In the genomic region with DNA sequence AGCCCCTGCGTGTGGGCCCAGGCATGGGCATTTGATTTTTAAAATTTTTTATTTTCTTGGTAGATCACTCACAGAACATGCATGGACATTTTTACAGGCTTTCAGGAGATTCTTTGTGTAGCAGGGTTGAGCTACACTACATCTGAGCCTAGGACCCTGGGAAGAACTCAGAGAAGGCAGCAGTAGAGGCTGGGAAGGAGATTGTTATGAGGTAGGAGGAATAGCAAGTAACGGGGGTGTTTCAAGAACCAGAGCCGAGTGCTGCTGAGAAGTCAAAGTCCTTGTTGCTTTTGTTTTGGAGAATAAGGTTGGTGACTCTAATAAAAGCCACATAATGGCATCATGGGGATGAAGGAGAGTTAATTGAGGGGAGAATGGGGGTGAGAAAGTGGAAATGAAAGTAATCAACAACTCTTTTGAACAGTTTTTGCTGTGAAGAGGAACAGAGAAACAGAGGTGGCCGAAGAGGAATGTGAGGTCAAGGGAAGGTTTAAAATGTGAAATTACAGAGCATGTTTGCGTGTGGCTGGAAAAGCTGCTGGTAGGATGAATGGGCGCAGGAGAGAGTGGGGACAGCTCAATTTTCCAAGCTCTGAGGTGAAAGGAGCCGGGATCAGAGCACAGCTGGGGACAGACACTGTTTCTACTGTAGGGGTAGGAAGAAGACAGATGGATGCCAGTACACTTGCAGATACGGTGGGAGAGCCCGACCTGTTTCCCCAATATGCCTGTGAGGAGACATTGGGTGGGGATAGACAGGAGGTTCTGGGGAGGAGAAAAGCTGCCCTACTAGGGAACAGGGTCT, we compare ENCODE assay signal across 1 cellular context.
TF ChIP-seq lines count a peak whose summit lies in the region.

No MANE protein-coding gene starts in this region.

TF ChIP-seq in GM12878, 131 proteins besides CTCF, POLR2A, EP300 and RAD21 (continued from another document and continues in another):
- TF ChIP-seq, protein P1, sequence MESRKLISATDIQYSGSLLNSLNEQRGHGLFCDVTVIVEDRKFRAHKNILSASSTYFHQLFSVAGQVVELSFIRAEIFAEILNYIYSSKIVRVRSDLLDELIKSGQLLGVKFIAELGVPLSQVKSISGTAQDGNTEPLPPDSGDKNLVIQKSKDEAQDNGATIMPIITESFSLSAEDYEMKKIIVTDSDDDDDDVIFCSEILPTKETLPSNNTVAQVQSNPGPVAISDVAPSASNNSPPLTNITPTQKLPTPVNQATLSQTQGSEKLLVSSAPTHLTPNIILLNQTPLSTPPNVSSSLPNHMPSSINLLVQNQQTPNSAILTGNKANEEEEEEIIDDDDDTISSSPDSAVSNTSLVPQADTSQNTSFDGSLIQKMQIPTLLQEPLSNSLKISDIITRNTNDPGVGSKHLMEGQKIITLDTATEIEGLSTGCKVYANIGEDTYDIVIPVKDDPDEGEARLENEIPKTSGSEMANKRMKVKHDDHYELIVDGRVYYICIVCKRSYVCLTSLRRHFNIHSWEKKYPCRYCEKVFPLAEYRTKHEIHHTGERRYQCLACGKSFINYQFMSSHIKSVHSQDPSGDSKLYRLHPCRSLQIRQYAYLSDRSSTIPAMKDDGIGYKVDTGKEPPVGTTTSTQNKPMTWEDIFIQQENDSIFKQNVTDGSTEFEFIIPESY (IDR thresholded peaks at IDR 0.05), result no peak
- TF ChIP-seq CBX3 (IDR thresholded peaks at IDR 0.05; ENCODE audit: borderline replicate concordance, low read depth), result no peak
- peak; percentile 92 for TF ChIP-seq SPI1 (IDR thresholded peaks at IDR 0.05; ENCODE audit: borderline replicate concordance, insufficient read depth, low read depth, low read length)
- peak; percentile 99 for TF ChIP-seq IKZF2 (IDR thresholded peaks at IDR 0.05)
- peak; percentile 50 for TF ChIP-seq SP1 (IDR thresholded peaks at IDR 0.05; ENCODE audit: low read depth, low read length)
- TF ChIP-seq SIX5 (IDR thresholded peaks at IDR 0.05; ENCODE audit: low read depth, low read length, severe bottlenecking), result no peak
- TF ChIP-seq TCF7 (IDR thresholded peaks at IDR 0.05; ENCODE audit: borderline replicate concordance), result no peak
- no peak; the same call in 1 of the 2 replicates for TF ChIP-seq HDGF (IDR thresholded peaks at IDR 0.05)
- TF ChIP-seq PAX8 (IDR thresholded peaks at IDR 0.05), result no peak
- TF ChIP-seq, protein P2, sequence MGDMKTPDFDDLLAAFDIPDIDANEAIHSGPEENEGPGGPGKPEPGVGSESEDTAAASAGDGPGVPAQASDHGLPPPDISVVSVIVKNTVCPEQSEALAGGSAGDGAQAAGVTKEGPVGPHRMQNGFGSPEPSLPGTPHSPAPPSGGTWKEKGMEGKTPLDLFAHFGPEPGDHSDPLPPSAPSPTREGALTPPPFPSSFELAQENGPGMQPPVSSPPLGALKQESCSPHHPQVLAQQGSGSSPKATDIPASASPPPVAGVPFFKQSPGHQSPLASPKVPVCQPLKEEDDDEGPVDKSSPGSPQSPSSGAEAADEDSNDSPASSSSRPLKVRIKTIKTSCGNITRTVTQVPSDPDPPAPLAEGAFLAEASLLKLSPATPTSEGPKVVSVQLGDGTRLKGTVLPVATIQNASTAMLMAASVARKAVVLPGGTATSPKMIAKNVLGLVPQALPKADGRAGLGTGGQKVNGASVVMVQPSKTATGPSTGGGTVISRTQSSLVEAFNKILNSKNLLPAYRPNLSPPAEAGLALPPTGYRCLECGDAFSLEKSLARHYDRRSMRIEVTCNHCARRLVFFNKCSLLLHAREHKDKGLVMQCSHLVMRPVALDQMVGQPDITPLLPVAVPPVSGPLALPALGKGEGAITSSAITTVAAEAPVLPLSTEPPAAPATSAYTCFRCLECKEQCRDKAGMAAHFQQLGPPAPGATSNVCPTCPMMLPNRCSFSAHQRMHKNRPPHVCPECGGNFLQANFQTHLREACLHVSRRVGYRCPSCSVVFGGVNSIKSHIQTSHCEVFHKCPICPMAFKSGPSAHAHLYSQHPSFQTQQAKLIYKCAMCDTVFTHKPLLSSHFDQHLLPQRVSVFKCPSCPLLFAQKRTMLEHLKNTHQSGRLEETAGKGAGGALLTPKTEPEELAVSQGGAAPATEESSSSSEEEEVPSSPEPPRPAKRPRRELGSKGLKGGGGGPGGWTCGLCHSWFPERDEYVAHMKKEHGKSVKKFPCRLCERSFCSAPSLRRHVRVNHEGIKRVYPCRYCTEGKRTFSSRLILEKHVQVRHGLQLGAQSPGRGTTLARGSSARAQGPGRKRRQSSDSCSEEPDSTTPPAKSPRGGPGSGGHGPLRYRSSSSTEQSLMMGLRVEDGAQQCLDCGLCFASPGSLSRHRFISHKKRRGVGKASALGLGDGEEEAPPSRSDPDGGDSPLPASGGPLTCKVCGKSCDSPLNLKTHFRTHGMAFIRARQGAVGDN (IDR thresholded peaks at IDR 0.05), result peak; percentile 32
- TF ChIP-seq SREBF1 (IDR thresholded peaks at IDR 0.05; ENCODE audit: low read length), result no peak
- no peak for TF ChIP-seq RCOR1 (conservative IDR thresholded peaks at IDR 0.05; ENCODE audit: low read depth, low read length)
- TF ChIP-seq DPF2 (IDR thresholded peaks at IDR 0.05), result peak; percentile 96
- TF ChIP-seq, protein P3, sequence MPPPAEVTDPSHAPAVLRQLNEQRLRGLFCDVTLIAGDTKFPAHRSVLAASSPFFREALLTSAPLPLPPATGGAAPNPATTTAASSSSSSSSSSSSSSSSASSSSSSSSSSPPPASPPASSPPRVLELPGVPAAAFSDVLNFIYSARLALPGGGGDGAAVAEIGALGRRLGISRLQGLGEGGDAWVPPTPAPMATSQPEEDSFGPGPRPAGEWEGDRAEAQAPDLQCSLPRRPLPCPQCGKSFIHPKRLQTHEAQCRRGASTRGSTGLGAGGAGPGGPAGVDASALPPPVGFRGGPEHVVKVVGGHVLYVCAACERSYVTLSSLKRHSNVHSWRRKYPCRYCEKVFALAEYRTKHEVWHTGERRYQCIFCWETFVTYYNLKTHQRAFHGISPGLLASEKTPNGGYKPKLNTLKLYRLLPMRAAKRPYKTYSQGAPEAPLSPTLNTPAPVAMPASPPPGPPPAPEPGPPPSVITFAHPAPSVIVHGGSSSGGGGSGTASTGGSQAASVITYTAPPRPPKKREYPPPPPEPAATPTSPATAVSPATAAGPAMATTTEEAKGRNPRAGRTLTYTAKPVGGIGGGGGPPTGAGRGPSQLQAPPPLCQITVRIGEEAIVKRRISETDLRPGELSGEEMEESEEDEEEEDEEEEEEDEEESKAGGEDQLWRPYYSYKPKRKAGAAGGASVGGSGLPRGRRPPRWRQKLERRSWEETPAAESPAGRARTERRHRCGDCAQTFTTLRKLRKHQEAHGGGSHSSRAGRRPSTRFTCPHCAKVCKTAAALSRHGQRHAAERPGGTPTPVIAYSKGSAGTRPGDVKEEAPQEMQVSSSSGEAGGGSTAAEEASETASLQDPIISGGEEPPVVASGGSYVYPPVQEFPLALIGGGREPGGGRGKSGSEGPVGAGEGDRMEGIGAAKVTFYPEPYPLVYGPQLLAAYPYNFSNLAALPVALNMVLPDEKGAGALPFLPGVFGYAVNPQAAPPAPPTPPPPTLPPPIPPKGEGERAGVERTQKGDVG (CRISPR knock-in tag; IDR thresholded peaks at IDR 0.05), result no peak
- TF ChIP-seq BCL11A (IDR thresholded peaks at IDR 0.05; ENCODE audit: low read depth, low read length), result peak; percentile 93
- no peak for TF ChIP-seq NR2C1 (IDR thresholded peaks at IDR 0.05)
- TF ChIP-seq NR2C2 (IDR thresholded peaks at IDR 0.05; ENCODE audit: borderline replicate concordance, control insufficient read depth, insufficient read length, low read depth), result no peak
- TF ChIP-seq, protein P4, sequence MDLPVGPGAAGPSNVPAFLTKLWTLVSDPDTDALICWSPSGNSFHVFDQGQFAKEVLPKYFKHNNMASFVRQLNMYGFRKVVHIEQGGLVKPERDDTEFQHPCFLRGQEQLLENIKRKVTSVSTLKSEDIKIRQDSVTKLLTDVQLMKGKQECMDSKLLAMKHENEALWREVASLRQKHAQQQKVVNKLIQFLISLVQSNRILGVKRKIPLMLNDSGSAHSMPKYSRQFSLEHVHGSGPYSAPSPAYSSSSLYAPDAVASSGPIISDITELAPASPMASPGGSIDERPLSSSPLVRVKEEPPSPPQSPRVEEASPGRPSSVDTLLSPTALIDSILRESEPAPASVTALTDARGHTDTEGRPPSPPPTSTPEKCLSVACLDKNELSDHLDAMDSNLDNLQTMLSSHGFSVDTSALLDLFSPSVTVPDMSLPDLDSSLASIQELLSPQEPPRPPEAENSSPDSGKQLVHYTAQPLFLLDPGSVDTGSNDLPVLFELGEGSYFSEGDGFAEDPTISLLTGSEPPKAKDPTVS (IDR thresholded peaks at IDR 0.05; ENCODE audit: low read depth, low read length), result no peak
- peak; percentile 85 for TF ChIP-seq EED (IDR thresholded peaks at IDR 0.05; ENCODE audit: low read depth)
- TF ChIP-seq LARP7 (IDR thresholded peaks at IDR 0.05), result no peak; the same call in 1 of the 2 replicates
- TF ChIP-seq, protein P5, sequence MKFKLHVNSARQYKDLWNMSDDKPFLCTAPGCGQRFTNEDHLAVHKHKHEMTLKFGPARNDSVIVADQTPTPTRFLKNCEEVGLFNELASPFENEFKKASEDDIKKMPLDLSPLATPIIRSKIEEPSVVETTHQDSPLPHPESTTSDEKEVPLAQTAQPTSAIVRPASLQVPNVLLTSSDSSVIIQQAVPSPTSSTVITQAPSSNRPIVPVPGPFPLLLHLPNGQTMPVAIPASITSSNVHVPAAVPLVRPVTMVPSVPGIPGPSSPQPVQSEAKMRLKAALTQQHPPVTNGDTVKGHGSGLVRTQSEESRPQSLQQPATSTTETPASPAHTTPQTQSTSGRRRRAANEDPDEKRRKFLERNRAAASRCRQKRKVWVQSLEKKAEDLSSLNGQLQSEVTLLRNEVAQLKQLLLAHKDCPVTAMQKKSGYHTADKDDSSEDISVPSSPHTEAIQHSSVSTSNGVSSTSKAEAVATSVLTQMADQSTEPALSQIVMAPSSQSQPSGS (IDR thresholded peaks at IDR 0.05; ENCODE audit: low read length), result no peak
- TF ChIP-seq ZNF217 (IDR thresholded peaks at IDR 0.05), result no peak; the same call in 1 of the 2 replicates
- TF ChIP-seq HCFC1 (IDR thresholded peaks at IDR 0.05; ENCODE audit: low read length), result no peak
- TF ChIP-seq, protein P6, sequence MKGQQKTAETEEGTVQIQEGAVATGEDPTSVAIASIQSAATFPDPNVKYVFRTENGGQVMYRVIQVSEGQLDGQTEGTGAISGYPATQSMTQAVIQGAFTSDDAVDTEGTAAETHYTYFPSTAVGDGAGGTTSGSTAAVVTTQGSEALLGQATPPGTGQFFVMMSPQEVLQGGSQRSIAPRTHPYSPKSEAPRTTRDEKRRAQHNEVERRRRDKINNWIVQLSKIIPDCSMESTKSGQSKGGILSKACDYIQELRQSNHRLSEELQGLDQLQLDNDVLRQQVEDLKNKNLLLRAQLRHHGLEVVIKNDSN (IDR thresholded peaks at IDR 0.05; ENCODE audit: borderline replicate concordance, extremely low read length, insufficient read depth, low read depth, low read length), result no peak
- no peak for TF ChIP-seq TAF1 (IDR thresholded peaks at IDR 0.05; ENCODE audit: borderline replicate concordance, low read depth, low read length)
- TF ChIP-seq, protein P7, sequence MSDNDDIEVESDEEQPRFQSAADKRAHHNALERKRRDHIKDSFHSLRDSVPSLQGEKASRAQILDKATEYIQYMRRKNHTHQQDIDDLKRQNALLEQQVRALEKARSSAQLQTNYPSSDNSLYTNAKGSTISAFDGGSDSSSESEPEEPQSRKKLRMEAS (IDR thresholded peaks at IDR 0.05; ENCODE audit: low read depth, low read length), result no peak
- TF ChIP-seq HDAC2 (IDR thresholded peaks at IDR 0.05), result no peak
- peak; percentile 97 for TF ChIP-seq NFXL1 (IDR thresholded peaks at IDR 0.05; ENCODE audit: borderline replicate concordance)
- TF ChIP-seq, protein P8, sequence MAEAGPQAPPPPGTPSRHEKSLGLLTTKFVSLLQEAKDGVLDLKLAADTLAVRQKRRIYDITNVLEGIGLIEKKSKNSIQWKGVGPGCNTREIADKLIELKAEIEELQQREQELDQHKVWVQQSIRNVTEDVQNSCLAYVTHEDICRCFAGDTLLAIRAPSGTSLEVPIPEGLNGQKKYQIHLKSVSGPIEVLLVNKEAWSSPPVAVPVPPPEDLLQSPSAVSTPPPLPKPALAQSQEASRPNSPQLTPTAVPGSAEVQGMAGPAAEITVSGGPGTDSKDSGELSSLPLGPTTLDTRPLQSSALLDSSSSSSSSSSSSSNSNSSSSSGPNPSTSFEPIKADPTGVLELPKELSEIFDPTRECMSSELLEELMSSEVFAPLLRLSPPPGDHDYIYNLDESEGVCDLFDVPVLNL (IDR thresholded peaks at IDR 0.05; ENCODE audit: low read depth, low read length), result no peak
- TF ChIP-seq, protein P9, sequence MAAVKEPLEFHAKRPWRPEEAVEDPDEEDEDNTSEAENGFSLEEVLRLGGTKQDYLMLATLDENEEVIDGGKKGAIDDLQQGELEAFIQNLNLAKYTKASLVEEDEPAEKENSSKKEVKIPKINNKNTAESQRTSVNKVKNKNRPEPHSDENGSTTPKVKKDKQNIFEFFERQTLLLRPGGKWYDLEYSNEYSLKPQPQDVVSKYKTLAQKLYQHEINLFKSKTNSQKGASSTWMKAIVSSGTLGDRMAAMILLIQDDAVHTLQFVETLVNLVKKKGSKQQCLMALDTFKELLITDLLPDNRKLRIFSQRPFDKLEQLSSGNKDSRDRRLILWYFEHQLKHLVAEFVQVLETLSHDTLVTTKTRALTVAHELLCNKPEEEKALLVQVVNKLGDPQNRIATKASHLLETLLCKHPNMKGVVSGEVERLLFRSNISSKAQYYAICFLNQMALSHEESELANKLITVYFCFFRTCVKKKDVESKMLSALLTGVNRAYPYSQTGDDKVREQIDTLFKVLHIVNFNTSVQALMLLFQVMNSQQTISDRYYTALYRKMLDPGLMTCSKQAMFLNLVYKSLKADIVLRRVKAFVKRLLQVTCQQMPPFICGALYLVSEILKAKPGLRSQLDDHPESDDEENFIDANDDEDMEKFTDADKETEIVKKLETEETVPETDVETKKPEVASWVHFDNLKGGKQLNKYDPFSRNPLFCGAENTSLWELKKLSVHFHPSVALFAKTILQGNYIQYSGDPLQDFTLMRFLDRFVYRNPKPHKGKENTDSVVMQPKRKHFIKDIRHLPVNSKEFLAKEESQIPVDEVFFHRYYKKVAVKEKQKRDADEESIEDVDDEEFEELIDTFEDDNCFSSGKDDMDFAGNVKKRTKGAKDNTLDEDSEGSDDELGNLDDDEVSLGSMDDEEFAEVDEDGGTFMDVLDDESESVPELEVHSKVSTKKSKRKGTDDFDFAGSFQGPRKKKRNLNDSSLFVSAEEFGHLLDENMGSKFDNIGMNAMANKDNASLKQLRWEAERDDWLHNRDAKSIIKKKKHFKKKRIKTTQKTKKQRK (IDR thresholded peaks at IDR 0.05; ENCODE audit: low read depth, low read length), result no peak
- peak; percentile 37; the same call in 1 of the 2 replicates for TF ChIP-seq RAD51 (IDR thresholded peaks at IDR 0.05)
- TF ChIP-seq MEF2A (IDR thresholded peaks at IDR 0.05; ENCODE audit: insufficient read depth, low read depth, low read length), result no peak
